ENCODE assay signal across 2 cellular contexts in the genomic region with DNA sequence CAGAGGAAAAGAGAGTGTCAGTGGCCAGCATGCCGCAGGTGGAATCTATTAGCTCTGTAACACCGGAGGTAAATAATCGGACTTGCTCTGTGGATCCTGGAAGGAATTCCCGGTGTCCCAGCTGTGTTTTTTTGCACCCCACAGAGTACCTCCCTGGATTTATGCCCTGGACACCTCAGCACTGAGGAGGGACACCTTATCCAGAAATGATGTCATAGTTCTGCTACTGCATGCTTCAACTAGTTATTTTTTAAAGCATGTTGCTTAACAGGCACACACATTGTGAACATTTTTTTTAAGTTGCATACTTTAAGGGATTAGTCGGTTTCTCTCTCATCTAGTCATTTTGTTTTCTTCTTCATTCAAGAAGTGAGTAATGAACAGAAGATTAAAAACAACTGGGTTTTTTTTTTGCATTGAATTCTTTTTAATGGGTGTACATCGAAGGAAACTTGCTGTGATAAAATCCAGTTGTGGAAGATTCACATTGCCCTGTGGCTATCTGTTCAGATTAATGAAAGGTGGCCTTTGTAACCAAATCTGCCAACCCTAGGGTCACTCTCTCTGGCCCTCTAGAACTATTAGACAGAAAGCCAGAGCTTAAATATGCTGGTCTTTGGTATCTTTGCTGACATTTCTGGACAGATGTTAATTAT.
TF ChIP-seq lines count a peak whose summit lies in the region.

No MANE protein-coding gene starts in this region.

TF ChIP-seq in H1, 55 proteins besides CTCF, POLR2A, EP300 and RAD21 (continued from another document):
- TF ChIP-seq CBX5 (IDR thresholded peaks at IDR 0.05; ENCODE audit: low read depth, low read length): no peak
- TF ChIP-seq RNF2 (IDR thresholded peaks at IDR 0.05; ENCODE audit: borderline replicate concordance, low read depth, low read length, missing control alignments, poor library complexity, severe bottlenecking): no peak
- TF ChIP-seq NANOG (IDR thresholded peaks at IDR 0.05; ENCODE audit: insufficient read depth, low read depth, low read length, poor library complexity, severe bottlenecking): no peak
- TF ChIP-seq SIX5 (IDR thresholded peaks at IDR 0.05; ENCODE audit: low read depth, low read length): no peak
- TF ChIP-seq, protein P1, sequence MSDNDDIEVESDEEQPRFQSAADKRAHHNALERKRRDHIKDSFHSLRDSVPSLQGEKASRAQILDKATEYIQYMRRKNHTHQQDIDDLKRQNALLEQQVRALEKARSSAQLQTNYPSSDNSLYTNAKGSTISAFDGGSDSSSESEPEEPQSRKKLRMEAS (IDR thresholded peaks at IDR 0.05): no peak
- TF ChIP-seq JUND (IDR thresholded peaks at IDR 0.05; ENCODE audit: low read length): no peak
- TF ChIP-seq JUN (IDR thresholded peaks at IDR 0.05; ENCODE audit: low read depth, low read length): no peak
- TF ChIP-seq BACH1 (IDR thresholded peaks at IDR 0.05; ENCODE audit: low read length): no peak
- TF ChIP-seq TBP (IDR thresholded peaks at IDR 0.05; ENCODE audit: low read depth, low read length): no peak
- no peak for TF ChIP-seq SP1 (IDR thresholded peaks at IDR 0.05; ENCODE audit: low read depth, low read length)
- TF ChIP-seq BRCA1 (IDR thresholded peaks at IDR 0.05; ENCODE audit: low read depth, low read length): no peak
- no peak for TF ChIP-seq SIN3A (conservative IDR thresholded peaks at IDR 0.05 in 1 of 2, IDR thresholded peaks at IDR 0.05 in 1 of 2; ENCODE audit: low read depth in 1 of 2, low read length in 2 of 2)

TF ChIP-seq in HepG2, 621 proteins besides CTCF, POLR2A, EP300 and RAD21 (continued from another document):
- no peak for TF ChIP-seq ZNF460 (CRISPR knock-in tag; IDR thresholded peaks at IDR 0.05; ENCODE audit: borderline replicate concordance)
